ENCODE assay signal across 14 cellular contexts in the genomic region with DNA sequence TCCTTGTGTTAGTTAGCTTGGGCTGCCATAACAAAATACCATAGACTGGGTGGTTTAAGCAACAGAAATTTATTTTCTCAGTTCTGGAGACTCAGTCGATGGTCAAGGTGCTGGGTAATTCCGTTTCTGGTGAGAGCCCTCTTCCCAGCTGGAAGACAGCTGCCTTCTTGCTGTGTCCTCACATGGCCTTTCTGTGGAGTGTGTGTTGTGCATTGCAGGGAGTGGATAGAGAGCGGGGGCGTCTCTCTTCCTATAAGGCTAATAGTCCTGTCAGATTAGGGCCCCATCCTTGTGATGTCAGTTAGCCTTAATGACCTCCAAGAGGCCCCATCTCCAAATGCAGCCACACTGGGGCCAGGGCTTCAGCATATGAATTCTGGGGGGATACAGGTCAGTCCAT. TPM values are rescaled to one million over a fixed set of nuclear protein-coding genes. Genes with fewer than 3 reads are reported as not detected.
DNase-seq lines count a peak whose midpoint lies in the region; ATAC-seq and TF ChIP-seq lines count a peak whose summit lies in the region.
"Had no signal": no experiment of that assay in that cellular context is flagged by ENCODE, and none has a peak within 500 bp of the region (broad histone marks: within the 10 kb centered on the region; RNA-seq: fewer than 3 reads in every experiment).

No MANE protein-coding gene starts in this region.

- 25 to 41% (median 30%) methylated on average over 4 of the region's 4 CpGs for WGBS in psoas muscle, 3 donors
- WGBS in suprapubic skin: 59% methylated on average over 4 of the region's 4 CpGs

- H3K27me3 ChIP-seq in CD4-positive, CD25-positive, alpha-beta regulatory T cell (ENCODE audit: control insufficient read depth, insufficient read depth, low read length): no peaks in the 10 kb centered on the region
- H3K27me3 ChIP-seq in psoas muscle (ENCODE audit: insufficient read depth in 3 of 3, low read length in 2 of 3): no peaks in the 10 kb centered on the region
- no peaks in the 10 kb centered on the region for H3K27me3 ChIP-seq in suprapubic skin

- TF ChIP-seq CTCF in psoas muscle (IDR thresholded peaks at IDR 0.05) (no peak), suprapubic skin (IDR thresholded peaks at IDR 0.05) (no peak)

- H3K9me3 Mint-ChIP-seq in CD4-positive, CD25-positive, alpha-beta regulatory T cell: peaks cover 0 to 1% (median 0%) of the 10 kb centered on the region in 7 donors
- no peaks in the 10 kb centered on the region for H3K9me3 Mint-ChIP-seq in effector memory CD8-positive, alpha-beta T cell

- no peak for TF ChIP-seq POLR2A in suprapubic skin (IDR thresholded peaks at IDR 0.05)

- no peak for DNase-seq in CD4-positive, CD25-positive, alpha-beta regulatory T cell
- DNase-seq in NCI-H82 (lab: John Stamatoyannopoulos, UW) (peak; percentile 91), psoas muscle (no peak), NCI-H2196 treated with DMSO at 0.1 percent for 48 hours (lab: John Stamatoyannopoulos, UW; ENCODE audit: unreplicated experiment) (no peak), ACHN (no peak), hepatic stellate cell (ENCODE audit: low spot score) (no peak), suprapubic skin (ENCODE audit: low spot score in 2 of 2) (no peak)
- no peak for DNase-seq in effector memory CD8-positive, alpha-beta T cell
- DNase-seq: activated CD8-positive, alpha-beta memory T cell treated with anti-CD3 and anti-CD28 coated beads for 24 hours; activated naive CD4-positive, alpha-beta T cell treated with Interleukin-2 at 50 U/mL for 16 hours; central memory CD4-positive, alpha-beta T cell; KBM-7; NK-92 treated with Interleukin-12 subunit alpha and Interleukin-12 subunit beta, amount 100 ng/mL, for 24 hours; SHP77 treated with DMSO at 0.1 percent for 48 hours had no signal

- peaks cover 13% of the 10 kb centered on the region for H3K36me3 ChIP-seq in CD4-positive, CD25-positive, alpha-beta regulatory T cell (ENCODE audit: control insufficient read depth, insufficient read depth, low read length)
- H3K36me3 ChIP-seq in psoas muscle (ENCODE audit: insufficient read depth in 1 of 2, low read depth in 1 of 2) (peaks cover 0 to 3% of the 10 kb centered on the region in 2 donors), suprapubic skin (no peaks in the 10 kb centered on the region)

- no peak overlapping the region for H3K4me3 Mint-ChIP-seq in CD4-positive, CD25-positive, alpha-beta regulatory T cell
- H3K4me3 Mint-ChIP-seq in effector memory CD8-positive, alpha-beta T cell: no peak overlapping the region

- in situ Hi-C loops in ACHN (cut with HindIII; ENCODE audit: low pct_ligation_motif_present, low pct_unique_long_range_greater_than_20kb, low sequenced_read_pairs): no loop called here

- H3K27ac ChIP-seq in CD4-positive, CD25-positive, alpha-beta regulatory T cell (ENCODE audit: insufficient read depth, low read length, poor library complexity, severe bottlenecking): no peak overlapping the region
- H3K27ac ChIP-seq in psoas muscle (peak overlapping the region; percentile 77), suprapubic skin (no peak overlapping the region)

- no peak for TF ChIP-seq EP300 in suprapubic skin (IDR thresholded peaks at IDR 0.05)

- no peaks in the 10 kb centered on the region for H3K27me3 Mint-ChIP-seq in CD4-positive, CD25-positive, alpha-beta regulatory T cell
- H3K27me3 Mint-ChIP-seq in effector memory CD8-positive, alpha-beta T cell: no peaks in the 10 kb centered on the region

- peaks cover 8% of the 10 kb centered on the region for H3K4me1 ChIP-seq in CD4-positive, CD25-positive, alpha-beta regulatory T cell (ENCODE audit: control insufficient read depth, insufficient read depth, low read length, poor library complexity, severe bottlenecking)
- H3K4me1 ChIP-seq in psoas muscle: peaks cover 83% of the 10 kb centered on the region
- peaks cover 73% of the 10 kb centered on the region for H3K4me1 ChIP-seq in suprapubic skin

- H3K4me1 Mint-ChIP-seq in CD4-positive, CD25-positive, alpha-beta regulatory T cell: peaks cover 38 to 80% (median 56%) of the 10 kb centered on the region in 4 donors
- H3K4me1 Mint-ChIP-seq in effector memory CD8-positive, alpha-beta T cell (ENCODE audit: low read depth in 2 of 2): peaks cover 48 to 65% of the 10 kb centered on the region in 2 donors

- ATAC-seq in CD4-positive, CD25-positive, alpha-beta regulatory T cell (ENCODE audit: low read depth in 2 of 2): no peak
- ATAC-seq in effector memory CD8-positive, alpha-beta T cell (replicated peaks): no peak
- ATAC-seq in psoas muscle: peak in 3 of 4 donors; percentile 31 to 43 (median 39)

- H3K9me3 ChIP-seq in CD4-positive, CD25-positive, alpha-beta regulatory T cell (ENCODE audit: control insufficient read depth in 2 of 2, low read length in 2 of 2): no peaks in the 10 kb centered on the region
- H3K9me3 ChIP-seq in psoas muscle (no peaks in the 10 kb centered on the region), suprapubic skin (no peaks in the 10 kb centered on the region)

- peak overlapping the region in 2 of 3 donors; percentile 19 to 45 for H3K27ac Mint-ChIP-seq in CD4-positive, CD25-positive, alpha-beta regulatory T cell
- peak overlapping the region; percentile 32 to 57 for H3K27ac Mint-ChIP-seq in effector memory CD8-positive, alpha-beta T cell

- H3K36me3 Mint-ChIP-seq in CD4-positive, CD25-positive, alpha-beta regulatory T cell: peaks cover 41% of the 10 kb centered on the region
- peaks cover 29% of the 10 kb centered on the region for H3K36me3 Mint-ChIP-seq in effector memory CD8-positive, alpha-beta T cell (ENCODE audit: insufficient read depth)

- intact Hi-C loops in psoas muscle (cut with DNase I): no loop called here

- no peak overlapping the region for H3K4me3 ChIP-seq in CD4-positive, CD25-positive, alpha-beta regulatory T cell (ENCODE audit: low read depth, low read length)
- H3K4me3 ChIP-seq in psoas muscle (no peak overlapping the region), suprapubic skin (no peak overlapping the region)

RNA-seq across cellular contexts. Expression of a gene that starts 19.2 kb away (rescaled TPM):
- 49.0 TPM for total RNA-seq in CD4-positive, CD25-positive, alpha-beta regulatory T cell
- 1 to 10 TPM; 3.1 to 6.0 (median 4.2) TPM for polyA plus RNA-seq in CD4-positive, CD25-positive, alpha-beta regulatory T cell
- total RNA-seq in psoas muscle: 100 to 1,000 TPM in 3 of 4 donors, 10 to 100 TPM in 1; 72.5 to 151 (median 119) TPM
- 100 to 1,000 TPM; 165 to 267 (median 226) TPM for polyA plus RNA-seq in psoas muscle
- total RNA-seq in suprapubic skin: 10 to 100 TPM; 62.1 to 95.8 (median 74.8) TPM

Comparison
In these comparisons a context has a peak if more than half of its experiments do, and no peak if none do; other contexts are left out.
1. ATAC-seq: peak in psoas muscle (3 of 4); none in CD4-positive, CD25-positive, alpha-beta regulatory T cell (0 of 2) and effector memory CD8-positive, alpha-beta T cell (single experiment).